ENCODE assay signal across 19 cellular contexts in genomic region chr15:66935121-66935520, GRCh38.
"Had no signal": no experiment of that assay in that cellular context is flagged by ENCODE, and none has a peak within 500 bp of the region (broad histone marks: within the 10 kb centered on the region; RNA-seq: fewer than 3 reads in every experiment).

No MANE protein-coding gene starts in this region.

- H3K9me3 ChIP-seq: breast epithelium, esophagus muscularis mucosa, psoas muscle had no signal

- H3K27ac ChIP-seq: psoas muscle had no signal

- ATAC-seq: activated T-cell treated with anti-CD3 and anti-CD28 coated beads, Interleukin-2, amount 50 U/mL, for 72 hours; left colon; right cardiac atrium; stimulated activated naive CD8-positive, alpha-beta T cell treated with anti-CD3 and anti-CD28 coated beads, Interleukin-15, amount 100 ng/mL, for 72 hours had no signal

- H3K27me3 ChIP-seq: breast epithelium, esophagus muscularis mucosa had no signal

- H3K36me3 ChIP-seq: breast epithelium, esophagus muscularis mucosa had no signal

- H3K4me1 ChIP-seq: psoas muscle had no signal

- DNase-seq: activated CD4-positive, alpha-beta T cell treated with anti-CD3 and anti-CD28 coated beads, Interleukin-2, amount 10 ng/mL, durations not matched to agents 7 days and 5 days; activated CD4-positive, CD25-positive, alpha-beta regulatory T cell; activated CD8-positive, alpha-beta memory T cell treated with anti-CD3 and anti-CD28 coated beads, Interleukin-2, amount 50 U/mL, for 4 hours; activated effector memory CD4-positive, alpha-beta T cell treated with anti-CD3 and anti-CD28 coated beads, Interleukin-2, amount 50 U/mL, for 16 hours; activated T-cell treated with anti-CD3 and anti-CD28 coated beads, Interleukin-2, amount 50 U/mL, for 72 hours; cerebellar nuclear complex; effector CD4-positive, alpha-beta T cell; hippocampal formation; midbrain; psoas muscle; right cardiac atrium; small intestine; stimulated activated CD4-positive, alpha-beta T cell treated with anti-CD3 and anti-CD28 coated beads, Interleukin-15, amount 100 ng/mL, for 24 hours; stimulated activated CD4-positive, alpha-beta T cell treated with anti-CD3 and anti-CD28 coated beads, Interleukin-2, amount 100 ng/mL, for 48 hours; stimulated activated naive CD8-positive, alpha-beta T cell treated with anti-CD3 and anti-CD28 coated beads, Interleukin-15, amount 100 ng/mL, for 72 hours had no signal

- H3K4me3 ChIP-seq: lung, psoas muscle had no signal
